21 cellular contexts compared by ENCODE assay signal in the genomic region with DNA sequence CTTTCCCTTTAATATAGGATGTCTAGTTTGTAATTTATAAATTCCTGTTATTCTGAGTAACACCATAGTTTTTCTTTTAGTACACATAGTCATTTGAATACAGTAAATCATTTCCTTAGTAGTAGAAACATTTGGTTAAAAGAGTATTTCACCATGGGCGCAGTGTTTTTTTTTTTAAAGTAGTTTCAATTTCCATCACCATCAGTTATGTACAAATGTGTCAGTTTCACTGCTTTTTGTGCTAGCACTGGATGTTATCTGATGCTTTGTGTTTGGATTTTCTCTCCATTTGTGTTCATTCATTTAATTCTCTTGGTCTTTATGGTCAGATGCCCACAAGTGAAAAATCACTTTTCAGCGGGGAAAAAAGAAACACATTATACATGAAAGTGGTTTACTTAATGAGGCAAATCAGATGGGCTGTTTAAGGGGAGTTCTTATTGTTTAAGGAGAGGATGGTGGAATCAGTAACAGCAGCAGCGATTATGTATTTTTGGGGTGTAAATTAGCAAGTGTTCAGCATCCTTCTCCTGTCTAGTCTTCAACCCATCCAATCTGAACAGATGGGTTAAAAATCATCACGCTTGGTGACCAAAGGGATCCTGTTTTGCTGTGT. TPM values are rescaled to one million over a fixed set of nuclear protein-coding genes. Genes with fewer than 3 reads are reported as not detected.
A peak's percentile ranks its signal among the peaks of the same experiment; 100 is the strongest.
DNase-seq lines count a peak whose midpoint lies in the region; ATAC-seq, FAIRE-seq and TF ChIP-seq lines count a peak whose summit lies in the region.
"Had no signal": no experiment of that assay in that cellular context is flagged by ENCODE, and none has a peak within 500 bp of the region (broad histone marks: within the 10 kb centered on the region; RNA-seq: fewer than 3 reads in every experiment).

No MANE protein-coding gene starts in this region.

- H3K9me1 ChIP-seq in K562 (ENCODE audit: control insufficient read depth, insufficient read depth, low read length): no peaks in the 10 kb centered on the region

- CTCF ChIA-PET in activated CD4-positive, alpha-beta T cell treated with anti-CD3 and anti-CD28 coated beads for 36 hours (lab: Charles Lee): interaction anchor here (0.6 kb wide), 1 partner anchor 55 kb away, joined by 4 read pairs; no protein-coding TSS in a partner anchor
- CTCF ChIA-PET in K562 (lab: Yijun Ruan, JAX; ENCODE audit: low intra/inter-chr PET ratio) (no interaction called here), RWPE1 (lab: Yijun Ruan, JAX) (no interaction called here)

- intact Hi-C loops in activated CD4-positive, alpha-beta T cell treated with anti-CD3 and anti-CD28 coated beads for 36 hours (cut with DNase I, micrococcal nuclease): loop anchor here (1.0 to 2.0 kb wide), 3 partner anchors 40 to 56 kb away; no protein-coding TSS in a partner anchor
- intact Hi-C loops in K562 (cut with micrococcal nuclease): no loop called here

- H3K36me3 Mint-ChIP-seq in activated CD4-positive, alpha-beta T cell treated with anti-CD3 and anti-CD28 coated beads for 36 hours (ENCODE audit: low read depth): no peaks in the 10 kb centered on the region
- H3K36me3 Mint-ChIP-seq: mesothelial cell of epicardium had no signal

- no peak overlapping the region for H3K9ac ChIP-seq in K562 (ENCODE audit: insufficient read depth in 1 of 2, low read depth in 2 of 2, low read length in 2 of 2)

- ATAC-seq in activated CD4-positive, alpha-beta T cell treated with anti-CD3 and anti-CD28 coated beads for 36 hours: peak; percentile 95
- ATAC-seq in GM18861 (IDR thresholded peaks at IDR 0.05; ENCODE audit: unreplicated experiment) (peak; percentile 71), HG03460 (IDR thresholded peaks at IDR 0.05; ENCODE audit: unreplicated experiment) (peak; percentile 80), K562 (no peak), HG03571 (IDR thresholded peaks at IDR 0.05; ENCODE audit: unreplicated experiment) (no peak)

- peaks cover 0 to 5% of the 10 kb centered on the region in 2 experiments; a peak in 1 of 5 replicates for H3K4me1 ChIP-seq in K562 (replicated peaks in 1 of 2; ENCODE audit: control insufficient read depth in 2 of 2, insufficient read depth in 2 of 2, low read length in 2 of 2)
- H3K4me1 ChIP-seq: BE2C, testis had no signal

- H3K4me3 ChIP-seq in K562: no peak overlapping the region
- H3K4me3 ChIP-seq: MG63, spleen, testis had no signal

- H3K27ac Mint-ChIP-seq in activated CD4-positive, alpha-beta T cell treated with anti-CD3 and anti-CD28 coated beads for 36 hours: peak overlapping the region; percentile 69
- H3K27ac Mint-ChIP-seq: mesothelial cell of epicardium had no signal

- BruUV-seq in K562 (replicated peaks; lab: Mats Ljungman, UMichigan): no TSS peak

- DNase-seq in activated CD4-positive, alpha-beta T cell treated with anti-CD3 and anti-CD28 coated beads for 36 hours: no peak
- DNase-seq in activated CD4-positive, alpha-beta T cell treated with anti-CD3 and anti-CD28 coated beads for 1 hour: no peak
- no peak for DNase-seq in K562 (ENCODE audit: extremely low read depth in 1 of 4, low spot score in 3 of 4)
- DNase-seq in RWPE1 (ENCODE audit: low spot score): no peak
- DNase-seq in T1000 (lab: John Stamatoyannopoulos, UW): no peak
- DNase-seq: 8988T, BE2C, dermis blood vessel endothelial cell, IMR-90, MG63, NCI-H187, spleen, testis had no signal

- peak; percentile 23 for FAIRE-seq in K562 (lab: Jason Lieb, UNC)
- FAIRE-seq: bronchial epithelial cell, frontal cortex, H54 had no signal

- H3K27me3 Mint-ChIP-seq in activated CD4-positive, alpha-beta T cell treated with anti-CD3 and anti-CD28 coated beads for 36 hours: no peaks in the 10 kb centered on the region

- TF ChIP-seq POLR2A in K562 (conservative IDR thresholded peaks at IDR 0.05): no peak

- H3K27me3 ChIP-seq in K562 (ENCODE audit: control insufficient read depth in 2 of 2, insufficient read depth in 2 of 2, low read length in 2 of 2): peaks cover 3 to 7% of the 10 kb centered on the region in 2 experiments; a peak in 3 of 5 replicates
- H3K27me3 ChIP-seq: BE2C, MG63, spleen, testis had no signal

- no peak overlapping the region for H3K4me2 ChIP-seq in K562 (ENCODE audit: insufficient read depth, low read length)

- H4K20me1 ChIP-seq in K562 (replicated peaks; ENCODE audit: control insufficient read depth, insufficient read depth, low read length): no peaks in the 10 kb centered on the region

- TF ChIP-seq RAD21 in K562 (CRISPR knock-in tag; conservative IDR thresholded peaks at IDR 0.05 in 1 of 2, IDR thresholded peaks at IDR 0.05 in 1 of 2): no peak

- TF ChIP-seq CTCF in K562 (IDR thresholded peaks at IDR 0.05 in 2 of 3, conservative IDR thresholded peaks at IDR 0.05 in 1 of 3; ENCODE audit: insufficient read depth in 2 of 3, low read depth in 1 of 3, low read length in 3 of 3): no peak
- TF ChIP-seq CTCF in RWPE1 (conservative IDR thresholded peaks at IDR 0.05; ENCODE audit: low read depth): no peak

- no peaks in the 10 kb centered on the region for H3K9me3 ChIP-seq in K562 (replicated peaks; ENCODE audit: control insufficient read depth, insufficient read depth, low read depth, low read length)
- H3K9me3 ChIP-seq: BE2C, MG63, testis had no signal

- H3K79me2 ChIP-seq in K562 (ENCODE audit: control insufficient read depth, insufficient read depth, low read length): no peaks in the 10 kb centered on the region

- H3K4me3 Mint-ChIP-seq in activated CD4-positive, alpha-beta T cell treated with anti-CD3 and anti-CD28 coated beads for 36 hours: no peak overlapping the region
- H3K4me3 Mint-ChIP-seq: mesothelial cell of epicardium had no signal

- in situ Hi-C loops in K562 (cut with MboI): no loop called here

- H3K27ac ChIP-seq in K562 (ENCODE audit: extremely low read depth, low read depth, low read length): no peak overlapping the region
- no peak overlapping the region for H3K27ac ChIP-seq in RWPE1
- H3K27ac ChIP-seq: HL-60, spleen, testis had no signal

- H3K36me3 ChIP-seq in K562 (ENCODE audit: control insufficient read depth, insufficient read depth, low read length): no peaks in the 10 kb centered on the region
- H3K36me3 ChIP-seq: BE2C, MG63, spleen had no signal

- H3K9me3 Mint-ChIP-seq in activated CD4-positive, alpha-beta T cell treated with anti-CD3 and anti-CD28 coated beads for 36 hours (ENCODE audit: low read depth): no peaks in the 10 kb centered on the region
- H3K9me3 Mint-ChIP-seq: mesothelial cell of epicardium had no signal

- WGBS in K562 (ENCODE audit: insufficient coverage, low coverage, missing lambda C conversion rate): 23% methylated on average over 4 of the region's 4 CpGs

- POLR2A ChIA-PET in activated CD4-positive, alpha-beta T cell treated with anti-CD3 and anti-CD28 coated beads for 36 hours (lab: Charles Lee): interaction anchor here (0.7 kb wide), 1 partner anchor 411 kb away, joined by 5 read pairs; no protein-coding TSS in a partner anchor
- POLR2A ChIA-PET in K562 (lab: Yijun Ruan, JAX) (interaction anchor here (0.6 to 1.3 kb wide), 2 partner anchors 16 to 767 kb away, joined by 3 read pairs; partner anchors contain the start of gene HK1), RWPE1 (lab: Yijun Ruan, JAX; ENCODE audit: low non-redundant PET) (no interaction called here)

- TF ChIP-seq EP300 in K562 (IDR thresholded peaks at IDR 0.05; ENCODE audit: low read length): no peak

- 0 out of 2 replicates have a peak overlapping the region, but pooled peaks have one; percentile 22 for H2AFZ ChIP-seq in K562 (ENCODE audit: low read depth, low read length)

- peaks cover 16% of the 10 kb centered on the region for H3K4me1 Mint-ChIP-seq in activated CD4-positive, alpha-beta T cell treated with anti-CD3 and anti-CD28 coated beads for 36 hours

RNA-seq across cellular contexts. Expression of gene HK1, which starts 15.9 kb away (rescaled TPM):
- 100 to 1,000 TPM; 258 to 261 TPM for total RNA-seq in activated CD4-positive, alpha-beta T cell treated with anti-CD3 and anti-CD28 coated beads for 36 hours
- total RNA-seq in K562 (2011; cell fraction: chromatin; rRNA removed; ENCODE audit: low replicate concordance): 146 and 195 TPM in 2 replicates
- total RNA-seq in K562 (2011; cell fraction: nucleolus; rRNA removed): 104 and 109 TPM in 2 replicates
- 111 and 114 TPM in 2 replicates for total RNA-seq in K562 (2011; cell fraction: nucleoplasm; rRNA removed)
- total RNA-seq in K562 (2014; rRNA removed): 309 and 365 TPM in 2 replicates
- 193 and 203 TPM in 2 replicates for total RNA-seq in K562 (2014; rRNA removed; fragmentation: Illumina TruSeq; extraction: Trizol)
- total RNA-seq in K562 (2015; rRNA removed; fragmentation: Illumina TruSeq; extraction: Trizol): 186 and 188 TPM in 2 replicates
- total RNA-seq in K562 (2021): 369 and 422 TPM in 2 replicates
- polyA plus RNA-seq in K562 (2011; rRNA removed): 133 and 176 TPM in 2 replicates
- 163 and 167 TPM in 2 replicates for polyA plus RNA-seq in K562 (2011; cell fraction: cytosol; rRNA removed)
- 84.0 and 115 TPM in 2 replicates for polyA plus RNA-seq in K562 (2011; cell fraction: nucleus; rRNA removed)
- polyA plus RNA-seq in K562 (2012): 265 and 370 TPM in 2 replicates
- 423 and 444 TPM in 2 replicates for polyA plus RNA-seq in K562 (2014; fragmentation: Illumina TruSeq; extraction: Trizol)
- 10 to 100 TPM; 29.2 to 34.6 TPM for polyA plus RNA-seq in K562 (2014; fragmentation: Nextera tagmentation; extraction: Ambion mirVana)
- polyA plus RNA-seq in K562 (2014; rRNA removed): 239 and 256 TPM in 2 replicates
- polyA minus RNA-seq in K562 (2011; rRNA and poly(A)+ RNA removed): 362 and 462 TPM in 2 replicates
- polyA minus RNA-seq in K562 (2011; cell fraction: cytosol; rRNA and poly(A)+ RNA removed): 160 and 170 TPM in 2 replicates
- 46.6 and 67.3 TPM in 2 replicates for polyA minus RNA-seq in K562 (2011; cell fraction: nucleus; rRNA and poly(A)+ RNA removed)

RNA-seq across cellular contexts. Expression of gene HKDC1, which starts 42.2 kb away (rescaled TPM):
- total RNA-seq in activated CD4-positive, alpha-beta T cell treated with anti-CD3 and anti-CD28 coated beads for 36 hours: under 1 TPM; 0.30 to 0.80 TPM
- total RNA-seq in K562 (2011; cell fraction: chromatin; rRNA removed; ENCODE audit: low replicate concordance): not detected in 2 replicates
- total RNA-seq in K562 (2011; cell fraction: nucleolus; rRNA removed): not detected in 2 replicates
- total RNA-seq in K562 (2011; cell fraction: nucleoplasm; rRNA removed): not detected in 2 replicates
- total RNA-seq in K562 (2014; rRNA removed): 0.12 TPM in 1 of 2 replicates, not detected in the other
- total RNA-seq in K562 (2014; rRNA removed; fragmentation: Illumina TruSeq; extraction: Trizol): 0.19 and 0.22 TPM in 2 replicates
- total RNA-seq in K562 (2015; rRNA removed; fragmentation: Illumina TruSeq; extraction: Trizol): 0.08 TPM in 1 of 2 replicates, not detected in the other
- total RNA-seq in K562 (2021): 0.04 TPM in 1 of 2 replicates, not detected in the other
- 0.07 TPM in 1 of 2 replicates, not detected in the other for polyA plus RNA-seq in K562 (2011; rRNA removed)
- 0.06 and 0.51 TPM in 2 replicates for polyA plus RNA-seq in K562 (2011; cell fraction: cytosol; rRNA removed)
- 0.04 and 0.09 TPM in 2 replicates for polyA plus RNA-seq in K562 (2011; cell fraction: nucleus; rRNA removed)
- polyA plus RNA-seq in K562 (2012): 0.03 and 1.1 TPM in 2 replicates
- polyA plus RNA-seq in K562 (2014; fragmentation: Illumina TruSeq; extraction: Trizol): 0.28 TPM in 1 of 2 replicates, not detected in the other
- polyA plus RNA-seq in K562 (2014; fragmentation: Nextera tagmentation; extraction: Ambion mirVana): not detected
- polyA plus RNA-seq in K562 (2014; rRNA removed): 0.15 and 0.53 TPM in 2 replicates
- polyA minus RNA-seq in K562 (2011; rRNA and poly(A)+ RNA removed): not detected in 2 replicates
- not detected in 2 replicates for polyA minus RNA-seq in K562 (2011; cell fraction: cytosol; rRNA and poly(A)+ RNA removed)
- not detected in 2 replicates for polyA minus RNA-seq in K562 (2011; cell fraction: nucleus; rRNA and poly(A)+ RNA removed)
- total RNA-seq: mesothelial cell of epicardium had no signal

Comparison
In these comparisons a context has a peak if more than half of its experiments do, and no peak if none do; other contexts are left out.
1. ATAC-seq: peak in activated CD4-positive, alpha-beta T cell treated with anti-CD3 and anti-CD28 coated beads for 36 hours (single experiment), GM18861 (single experiment) and HG03460 (single experiment); none in K562 (single experiment) and HG03571 (single experiment).